In the genomic region with DNA sequence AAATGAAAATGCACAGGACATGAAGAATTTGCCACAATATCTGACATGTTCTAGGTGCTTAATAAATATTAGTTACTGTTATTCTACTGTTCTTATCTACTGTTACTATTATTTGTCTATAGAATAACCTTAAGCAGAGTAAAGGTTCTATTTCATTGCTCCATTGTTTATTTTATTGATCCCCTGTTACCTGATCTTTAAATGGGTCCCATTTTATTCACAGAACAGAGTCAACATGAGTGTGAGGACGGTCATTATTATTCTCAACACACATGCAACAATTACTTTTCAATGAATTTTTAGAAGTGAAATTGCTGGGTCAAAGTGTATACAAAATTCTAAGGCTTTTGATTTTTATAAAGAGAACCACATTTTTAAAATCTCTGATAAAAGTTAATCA, we compare ENCODE assay signal across 21 cellular contexts.
DNase-seq lines count a peak whose midpoint lies in the region; ATAC-seq, FAIRE-seq and TF ChIP-seq lines count a peak whose summit lies in the region.
"Had no signal": no experiment of that assay in that cellular context is flagged by ENCODE, and none has a peak within 500 bp of the region (broad histone marks: within the 10 kb centered on the region; RNA-seq: fewer than 3 reads in every experiment).

No MANE protein-coding gene starts in this region.

- BruUV-seq in HepG2 (replicated peaks; lab: Mats Ljungman, UMichigan): no TSS peak

- no peaks in the 10 kb centered on the region for H3K36me3 Mint-ChIP-seq in type B pancreatic cell
- H3K36me3 Mint-ChIP-seq: CD8-positive, alpha-beta T cell had no signal

- TF ChIP-seq POLR2A in HepG2 (IDR thresholded peaks at IDR 0.05; ENCODE audit: insufficient read depth in 1 of 2, low read depth in 2 of 2, low read length in 2 of 2) (no peak), right lobe of liver (IDR thresholded peaks at IDR 0.05) (no peak)

- no peak for TF ChIP-seq RAD21 in HepG2 (CRISPR knock-in tag; IDR thresholded peaks at IDR 0.05)

- H3K9ac ChIP-seq in HepG2 (ENCODE audit: insufficient read depth, low read depth, low read length): no peak overlapping the region
- H3K9ac ChIP-seq: BLaER1 treated with 17β-estradiol and CSF1 and Interleukin-3, amounts not matched to agents 10 nM and 100 nM had no signal

- no peak for FAIRE-seq in HepG2 (lab: Jason Lieb, UNC)
- FAIRE-seq: A549, D721Med, G401.6, GM12891, GM19239 had no signal

- no peak overlapping the region for H3K27ac ChIP-seq in HepG2 (ENCODE audit: extremely low read length, insufficient read depth, low read length)
- no peak overlapping the region for H3K27ac ChIP-seq in right lobe of liver
- H3K27ac ChIP-seq: 22Rv1; A549; BLaER1 treated with 17β-estradiol and CSF1 and Interleukin-3, amounts not matched to agents 10 nM and 100 nM; C4-2B had no signal

- peaks cover 7% of the 10 kb centered on the region for H3K9me3 Mint-ChIP-seq in type B pancreatic cell
- H3K9me3 Mint-ChIP-seq: CD4-positive, alpha-beta T cell; CD8-positive, alpha-beta T cell had no signal

- no peaks in the 10 kb centered on the region for H3K79me2 ChIP-seq in HepG2 (ENCODE audit: insufficient read depth, low read length)

- POLR2A ChIA-PET in HepG2 (lab: Yijun Ruan, JAX): no interaction called here

- ATAC-seq in HepG2 (no peak), right lobe of liver (no peak), HG03175 (IDR thresholded peaks at IDR 0.05; ENCODE audit: unreplicated experiment) (no peak)
- ATAC-seq: A549; CD8-positive, alpha-beta T cell had no signal

- H3K4me2 ChIP-seq in HepG2 (ENCODE audit: low read depth, low read length): no peak overlapping the region
- H3K4me2 ChIP-seq: A549; BLaER1 treated with 17β-estradiol and CSF1 and Interleukin-3, amounts not matched to agents 10 nM and 100 nM had no signal

- H3K27me3 Mint-ChIP-seq in type B pancreatic cell: no peaks in the 10 kb centered on the region
- H3K27me3 Mint-ChIP-seq: B cell; CD4-positive, alpha-beta T cell had no signal

- TF ChIP-seq EP300 in HepG2 (IDR thresholded peaks at IDR 0.05; ENCODE audit: low read depth in 2 of 2, low read length in 2 of 2) (no peak), HepG2 (CRISPR knock-in tag; IDR thresholded peaks at IDR 0.05; ENCODE audit: borderline replicate concordance) (no peak)

- H3K36me3 ChIP-seq in HepG2 (replicated peaks in 1 of 2; ENCODE audit: control insufficient read depth in 1 of 2, insufficient read depth in 2 of 2, low read length in 2 of 2): no peaks in the 10 kb centered on the region
- H3K36me3 ChIP-seq in right lobe of liver: no peaks in the 10 kb centered on the region
- H3K36me3 ChIP-seq: BLaER1 treated with 17β-estradiol and CSF1 and Interleukin-3, amounts not matched to agents 10 nM and 100 nM had no signal

- WGBS in HepG2 (ENCODE audit: low lambda C conversion rate): 70% methylated on average over 1 of the region's 1 CpG
- WGBS in right lobe of liver (ENCODE audit: insufficient coverage, low coverage, low lambda C conversion rate, missing lambda C conversion rate): 48% methylated on average over 1 of the region's 1 CpG

- no peak overlapping the region for H3K27ac Mint-ChIP-seq in type B pancreatic cell
- H3K27ac Mint-ChIP-seq: B cell; CD4-positive, alpha-beta T cell; CD8-positive, alpha-beta T cell had no signal

- H3K4me3 Mint-ChIP-seq in type B pancreatic cell: no peak overlapping the region
- H3K4me3 Mint-ChIP-seq: B cell; CD4-positive, alpha-beta T cell; CD8-positive, alpha-beta T cell had no signal

- CTCF ChIA-PET in HepG2 (lab: Yijun Ruan, JAX; ENCODE audit: low intra/inter-chr PET ratio, low total read pairs): no interaction called here

- DNase-seq in HepG2 (ENCODE audit: low spot score): no peak
- DNase-seq in right lobe of liver: no peak
- DNase-seq in NCI-H748 (lab: John Stamatoyannopoulos, UW; ENCODE audit: unreplicated experiment): peak; percentile 71
- no peak for DNase-seq in type B pancreatic cell (ENCODE audit: extremely low spot score, unreplicated experiment)
- DNase-seq: AML-193; Caco-2; Calu3; CD4-positive, alpha-beta T cell; CD8-positive, alpha-beta T cell; DMS79 treated with DMSO at 0.1 percent for 48 hours; GF-D8 had no signal

- H3K27me3 ChIP-seq in HepG2 (ENCODE audit: control insufficient read depth in 1 of 2, insufficient read depth in 2 of 2, low read length in 2 of 2): no peaks in the 10 kb centered on the region
- no peaks in the 10 kb centered on the region for H3K27me3 ChIP-seq in right lobe of liver
- H3K27me3 ChIP-seq: BLaER1 treated with 17β-estradiol and CSF1 and Interleukin-3, amounts not matched to agents 10 nM and 100 nM had no signal

- H3K4me3 ChIP-seq in HepG2 (replicated peaks in 1 of 3; ENCODE audit: insufficient read depth in 1 of 3, low read depth in 2 of 3, low read length in 3 of 3) (no peak overlapping the region), right lobe of liver (no peak overlapping the region)
- H3K4me3 ChIP-seq: A549; BLaER1 treated with 17β-estradiol and CSF1 and Interleukin-3, amounts not matched to agents 10 nM and 100 nM had no signal

- intact Hi-C loops in HepG2 (cut with micrococcal nuclease; ENCODE audit: unreplicated experiment): no loop called here
- intact Hi-C loops in right lobe of liver (cut with DNase I): no loop called here

- H3K4me1 Mint-ChIP-seq in type B pancreatic cell (ENCODE audit: unreplicated experiment): no peaks in the 10 kb centered on the region
- H3K4me1 Mint-ChIP-seq: B cell had no signal

- H2AFZ ChIP-seq in HepG2 (ENCODE audit: low read length): no peak overlapping the region

- in situ Hi-C loops in HepG2 (cut with HindIII; ENCODE audit: extremely low pct_ligation_motif_present, low pct_unique_long_range_greater_than_20kb): no loop called here

- TF ChIP-seq CTCF in HepG2 (CRISPR knock-in tag; IDR thresholded peaks at IDR 0.05) (no peak), right lobe of liver (IDR thresholded peaks at IDR 0.05) (no peak), type B pancreatic cell (conservative IDR thresholded peaks at IDR 0.05) (no peak)

- H4K20me1 ChIP-seq in HepG2 (ENCODE audit: insufficient read depth, low read length): no peaks in the 10 kb centered on the region
- H4K20me1 ChIP-seq: BLaER1 treated with 17β-estradiol and CSF1 and Interleukin-3, amounts not matched to agents 10 nM and 100 nM had no signal

- H3K4me1 ChIP-seq in HepG2 (ENCODE audit: insufficient read depth, low read length) (peaks cover 26% of the 10 kb centered on the region), right lobe of liver (peaks cover 0 to 28% (median 10%) of the 10 kb centered on the region in 4 donors)
- H3K4me1 ChIP-seq: A549, Caco-2 had no signal

- no peaks in the 10 kb centered on the region for H3K9me3 ChIP-seq in HepG2 (ENCODE audit: low read length)
- H3K9me3 ChIP-seq in right lobe of liver: no peaks in the 10 kb centered on the region
- H3K9me3 ChIP-seq: A549, Caco-2 had no signal

TF ChIP-seq in HepG2, 621 proteins besides CTCF, POLR2A, EP300 and RAD21:
- TF ChIP-seq YEATS4 (CRISPR knock-in tag; IDR thresholded peaks at IDR 0.05; ENCODE audit: borderline replicate concordance) (no peak), SIX1 (CRISPR knock-in tag; IDR thresholded peaks at IDR 0.05; ENCODE audit: borderline replicate concordance) (peak; percentile 86; the same call in 1 of the 2 replicates), ZNF207 (IDR thresholded peaks at IDR 0.05; ENCODE audit: borderline replicate concordance) (no peak), NR3C1 (CRISPR knock-in tag; IDR thresholded peaks at IDR 0.05) (no peak), GATAD2A (CRISPR knock-in tag; IDR thresholded peaks at IDR 0.05) (peak; percentile 47), ZNF629 (CRISPR knock-in tag; conservative IDR thresholded peaks at IDR 0.05) (no peak), XBP1 (CRISPR knock-in tag; IDR thresholded peaks at IDR 0.05) (no peak), MBNL3 (CRISPR knock-in tag; conservative IDR thresholded peaks at IDR 0.05) (no peak), HHEX (CRISPR knock-in tag; IDR thresholded peaks at IDR 0.05) (no peak), FOXA3 (CRISPR knock-in tag; IDR thresholded peaks at IDR 0.05) (peak; percentile 52; the same call in 1 of the 2 replicates), KAT8 (CRISPR knock-in tag; IDR thresholded peaks at IDR 0.05) (no peak), EZH2 (conservative IDR thresholded peaks at IDR 0.05; ENCODE audit: low read depth, low read length) (no peak), SOX6 (IDR thresholded peaks at IDR 0.05) (no peak), SOX6 (CRISPR knock-in tag; IDR thresholded peaks at IDR 0.05) (0 out of 2 replicates have a peak, but pooled peaks have one; percentile 16), SMAD3 (CRISPR knock-in tag; IDR thresholded peaks at IDR 0.05) (no peak)
- TF ChIP-seq, protein P1, sequence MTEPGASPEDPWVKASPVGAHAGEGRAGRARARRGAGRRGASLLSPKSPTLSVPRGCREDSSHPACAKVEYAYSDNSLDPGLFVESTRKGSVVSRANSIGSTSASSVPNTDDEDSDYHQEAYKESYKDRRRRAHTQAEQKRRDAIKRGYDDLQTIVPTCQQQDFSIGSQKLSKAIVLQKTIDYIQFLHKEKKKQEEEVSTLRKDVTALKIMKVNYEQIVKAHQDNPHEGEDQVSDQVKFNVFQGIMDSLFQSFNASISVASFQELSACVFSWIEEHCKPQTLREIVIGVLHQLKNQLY (CRISPR knock-in tag; IDR thresholded peaks at IDR 0.05): no peak
TF ChIP-seq in HepG2: peak in this region for 4.
